8 cellular contexts compared by ENCODE assay signal in genomic region chr11:47225552-47226137, GRCh38.
DNase-seq lines count a peak whose midpoint lies in the region; ATAC-seq lines count a peak whose summit lies in the region.

No MANE protein-coding gene starts in this region.

- peak; percentile 82 for ATAC-seq in GM18502 (IDR thresholded peaks at IDR 0.05; ENCODE audit: poor library complexity, unreplicated experiment)
- peak; percentile 81 for ATAC-seq in GM21381 (IDR thresholded peaks at IDR 0.05; ENCODE audit: unreplicated experiment)
- ATAC-seq in HG03378 (IDR thresholded peaks at IDR 0.05; ENCODE audit: unreplicated experiment), result peak; percentile 91
- no peak for ATAC-seq in central memory CD8-positive, alpha-beta T cell (replicated peaks; ENCODE audit: extremely low read depth, poor library complexity, severe bottlenecking)

- H3K27me3 Mint-ChIP-seq in central memory CD8-positive, alpha-beta T cell, result no peaks in the 10 kb centered on the region

- H3K27ac Mint-ChIP-seq in central memory CD8-positive, alpha-beta T cell (ENCODE audit: low read depth), result peak overlapping the region; percentile 41

- peaks cover 37% of the 10 kb centered on the region for H3K36me3 Mint-ChIP-seq in central memory CD8-positive, alpha-beta T cell (ENCODE audit: insufficient read depth)

- DNase-seq in central memory CD8-positive, alpha-beta T cell (ENCODE audit: low spot score in 2 of 2), result no peak
- DNase-seq in epidermal melanocyte (ENCODE audit: insufficient read length, low spot score) (no peak), AML-193 (lab: John Stamatoyannopoulos, UW) (no peak), DMS 273 treated with DMSO at 0.1 percent for 48 hours (lab: John Stamatoyannopoulos, UW) (no peak)
- no peak for DNase-seq in central memory CD4-positive, alpha-beta T cell

- peaks cover 12% of the 10 kb centered on the region for H3K4me1 Mint-ChIP-seq in central memory CD8-positive, alpha-beta T cell

- H3K9me3 Mint-ChIP-seq in central memory CD8-positive, alpha-beta T cell, result no peaks in the 10 kb centered on the region

- no peak overlapping the region for H3K4me3 Mint-ChIP-seq in central memory CD8-positive, alpha-beta T cell
